8 cellular contexts compared by ENCODE assay signal in the genomic region with DNA sequence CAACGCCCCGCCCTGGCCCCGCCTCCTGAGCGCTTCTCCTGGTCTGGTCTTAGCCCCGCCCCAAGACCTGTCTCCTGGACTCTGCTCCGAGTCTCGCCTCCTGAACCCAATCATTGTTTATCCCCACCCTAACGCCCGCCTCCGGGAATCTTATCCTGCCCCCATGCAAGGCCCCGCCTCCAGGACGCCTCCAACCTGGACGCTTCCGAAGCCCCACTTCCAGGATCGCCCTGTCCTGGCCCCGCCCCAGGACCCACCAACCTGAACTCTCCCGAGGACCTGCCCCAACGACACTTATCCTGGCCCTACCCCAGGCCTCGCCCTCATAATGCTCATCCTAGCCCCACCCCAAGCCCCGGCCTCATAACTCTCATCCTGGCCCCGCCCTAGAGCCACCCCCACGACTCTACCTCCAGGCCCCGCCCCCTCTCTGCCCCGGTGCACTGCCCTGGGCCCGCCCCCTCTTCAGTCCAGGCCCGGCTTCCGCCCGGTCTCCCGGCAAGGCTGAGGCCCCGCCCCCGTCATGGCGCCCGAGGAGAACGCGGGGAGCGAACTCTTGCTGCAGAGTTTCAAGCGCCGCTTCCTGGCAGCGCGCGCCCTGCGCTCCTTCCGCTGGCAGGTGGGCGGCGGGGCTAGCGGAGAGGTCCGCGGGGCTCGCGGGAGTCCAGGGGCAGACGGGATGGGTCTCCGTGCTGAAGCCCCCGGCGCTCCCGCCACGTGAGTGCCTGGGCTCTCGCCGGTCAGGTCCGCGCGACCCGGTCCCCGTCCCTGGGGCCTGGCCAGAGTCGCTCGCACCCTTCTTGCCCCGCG. TPM values are rescaled to one million over a fixed set of nuclear protein-coding genes. Genes with fewer than 3 reads are reported as not detected.
DNase-seq lines count a peak whose midpoint lies in the region; ATAC-seq and TF ChIP-seq lines count a peak whose summit lies in the region.

No MANE protein-coding gene starts in this region.

- peak overlapping the region; percentile 77 for H3K27ac ChIP-seq in Panc1 (ENCODE audit: low read length)

- H3K36me3 ChIP-seq in Panc1 (ENCODE audit: control insufficient read depth, insufficient read depth, low read length): no peaks in the 10 kb centered on the region

- no peaks in the 10 kb centered on the region for H3K27me3 ChIP-seq in Panc1 (ENCODE audit: control insufficient read depth, insufficient read depth, low read length)

- peak overlapping the region; percentile 88 to 98 for H3K4me3 Mint-ChIP-seq in activated T-cell treated with anti-CD3 and anti-CD28 coated beads, Interleukin-2, amount 50 U/mL, for 72 hours
- H3K4me3 Mint-ChIP-seq in naive B cell: peak overlapping the region; percentile 88 to 100 (median 98)
- H3K4me3 Mint-ChIP-seq in stimulated activated effector memory CD8-positive, alpha-beta T cell treated with anti-CD3 and anti-CD28 coated beads, Interleukin-12 subunit alpha, Interleukin-12 subunit beta, amount 100 ng/mL, for 72 hours: peak overlapping the region; percentile 85

- no peak for TF ChIP-seq CTCF in Panc1 (IDR thresholded peaks at IDR 0.05)

- CTCF ChIA-PET in Panc1 (lab: Charles Lee): interaction anchor here (0.6 kb wide), 1 partner anchor 1928 kb away, joined by 4 read pairs; no protein-coding TSS in a partner anchor

- intact Hi-C loops in Panc1 (cut with micrococcal nuclease; ENCODE audit: unreplicated experiment): no loop called here

- in situ Hi-C loops in KBM-7 (cut with MboI; ENCODE audit: low pct_unique_long_range_greater_than_20kb, low sequenced_read_pairs) (no loop called here), Panc1 (cut with HindIII; ENCODE audit: low pct_unique_long_range_greater_than_20kb, low sequenced_read_pairs) (no loop called here)

- peaks cover 25% of the 10 kb centered on the region for H3K4me1 Mint-ChIP-seq in activated T-cell treated with anti-CD3 and anti-CD28 coated beads, Interleukin-2, amount 50 U/mL, for 72 hours (ENCODE audit: low read depth)
- H3K4me1 Mint-ChIP-seq in naive B cell: peaks cover 0 to 18% (median 5%) of the 10 kb centered on the region in 3 donors
- peaks cover 25% of the 10 kb centered on the region for H3K4me1 Mint-ChIP-seq in stimulated activated effector memory CD8-positive, alpha-beta T cell treated with anti-CD3 and anti-CD28 coated beads, Interleukin-12 subunit alpha, Interleukin-12 subunit beta, amount 100 ng/mL, for 72 hours

- BruUV-seq in Panc1 (replicated peaks; lab: Mats Ljungman, UMichigan): no TSS peak

- H3K4me1 ChIP-seq in Panc1 (ENCODE audit: control insufficient read depth, insufficient read depth, low read length): 0 out of 2 replicates have a peak, but pooled peaks cover 5% of the 10 kb centered on the region

- H3K9me3 ChIP-seq in Panc1 (ENCODE audit: control insufficient read depth, insufficient read depth, low read depth, low read length): no peaks in the 10 kb centered on the region

- H3K9me3 Mint-ChIP-seq in activated T-cell treated with anti-CD3 and anti-CD28 coated beads, Interleukin-2, amount 50 U/mL, for 72 hours: no peaks in the 10 kb centered on the region
- H3K9me3 Mint-ChIP-seq in naive B cell: no peaks in the 10 kb centered on the region
- H3K9me3 Mint-ChIP-seq in stimulated activated effector memory CD8-positive, alpha-beta T cell treated with anti-CD3 and anti-CD28 coated beads, Interleukin-12 subunit alpha, Interleukin-12 subunit beta, amount 100 ng/mL, for 72 hours: no peaks in the 10 kb centered on the region

- ATAC-seq in GM21717 (IDR thresholded peaks at IDR 0.05; ENCODE audit: unreplicated experiment) (peak; percentile 98), Panc1 (peak; percentile 99), naive B cell (ENCODE audit: low read depth in 2 of 2) (peak; percentile 89 to 91)
- ATAC-seq in activated T-cell treated with anti-CD3 and anti-CD28 coated beads, Interleukin-2, amount 50 U/mL, for 72 hours (replicated peaks in 1 of 2): peak; percentile 96 to 97
- peak; percentile 96 for ATAC-seq in stimulated activated effector memory CD8-positive, alpha-beta T cell treated with anti-CD3 and anti-CD28 coated beads, Interleukin-12 subunit alpha, Interleukin-12 subunit beta, amount 100 ng/mL, for 72 hours

- peak; percentile 100 for DNase-seq in DMS53 (lab: John Stamatoyannopoulos, UW)
- peak; percentile 97 for DNase-seq in KBM-7
- DNase-seq in Panc1 (ENCODE audit: low read depth, low spot score): peak; percentile 94
- DNase-seq in activated T-cell treated with anti-CD3 and anti-CD28 coated beads, Interleukin-2, amount 50 U/mL, for 72 hours: peak; percentile 98 to 99
- peak; percentile 98 for DNase-seq in fibroblast of gingiva (ENCODE audit: low read depth)
- peak; percentile 97 for DNase-seq in naive B cell
- DNase-seq in stimulated activated effector memory CD8-positive, alpha-beta T cell treated with anti-CD3 and anti-CD28 coated beads, Interleukin-12 subunit alpha, Interleukin-12 subunit beta, amount 100 ng/mL, for 72 hours (ENCODE audit: low spot score in 2 of 2): peak; percentile 93 to 98

- H3K4me3 ChIP-seq in Panc1 (ENCODE audit: low read depth in 2 of 2, low read length in 2 of 2): peak overlapping the region; percentile 58 to 70

- H3K27me3 Mint-ChIP-seq in activated T-cell treated with anti-CD3 and anti-CD28 coated beads, Interleukin-2, amount 50 U/mL, for 72 hours (ENCODE audit: low read depth): no peaks in the 10 kb centered on the region
- H3K27me3 Mint-ChIP-seq in naive B cell: no peaks in the 10 kb centered on the region

- H3K27ac Mint-ChIP-seq in activated T-cell treated with anti-CD3 and anti-CD28 coated beads, Interleukin-2, amount 50 U/mL, for 72 hours: peak overlapping the region; percentile 93
- H3K27ac Mint-ChIP-seq in naive B cell: peak overlapping the region; percentile 92 to 100 (median 99)
- peak overlapping the region; percentile 94 for H3K27ac Mint-ChIP-seq in stimulated activated effector memory CD8-positive, alpha-beta T cell treated with anti-CD3 and anti-CD28 coated beads, Interleukin-12 subunit alpha, Interleukin-12 subunit beta, amount 100 ng/mL, for 72 hours

- H3K36me3 Mint-ChIP-seq in activated T-cell treated with anti-CD3 and anti-CD28 coated beads, Interleukin-2, amount 50 U/mL, for 72 hours (ENCODE audit: insufficient read depth in 2 of 2): no peaks in the 10 kb centered on the region
- no peaks in the 10 kb centered on the region for H3K36me3 Mint-ChIP-seq in naive B cell
- peaks cover 28% of the 10 kb centered on the region for H3K36me3 Mint-ChIP-seq in stimulated activated effector memory CD8-positive, alpha-beta T cell treated with anti-CD3 and anti-CD28 coated beads, Interleukin-12 subunit alpha, Interleukin-12 subunit beta, amount 100 ng/mL, for 72 hours

- POLR2A ChIA-PET in Panc1 (lab: Charles Lee): interaction anchor here (0.6 kb wide), 2 partner anchors 304 to 1117 kb away, joined by 4 read pairs; no protein-coding TSS in a partner anchor

RNA-seq across cellular contexts. Expression of gene DEFB108B, which starts 45.8 kb away (rescaled TPM):
- not detected for total RNA-seq in Panc1 (2021; ENCODE audit: unreplicated experiment)
- not detected for polyA plus RNA-seq in Panc1 (2012; ENCODE audit: insufficient read length)
- not detected for total RNA-seq in activated T-cell treated with anti-CD3 and anti-CD28 coated beads, Interleukin-2, amount 50 U/mL, for 72 hours
- polyA plus RNA-seq in naive B cell (ENCODE audit: low read depth in 6 of 6): not detected

Comparison
In these comparisons a context has a peak if more than half of its experiments do, and no peak if none do; other contexts are left out.
1. Peak in every context shown above with its lines: DNase-seq, ATAC-seq, H3K4me3 ChIP-seq and H3K27ac ChIP-seq.